Comparison of ENCODE assay signal across 28 cellular contexts in genomic region chr13:70995338-70995737, GRCh38.
"Had no signal": no experiment of that assay in that cellular context is flagged by ENCODE, and none has a peak within 500 bp of the region (broad histone marks: within the 10 kb centered on the region; RNA-seq: fewer than 3 reads in every experiment).

No MANE protein-coding gene starts in this region.

- H3K4me2 ChIP-seq: hepatocyte had no signal

- H3K4me3 Mint-ChIP-seq: dendritic cell treated with granulocyte-macrophage colony-stimulating factor and Interleukin-4, amounts not matched to agents 40 ng/mL and 50 ng/mL, for 4 days; endodermal cell; memory B cell; mesothelial cell of epicardium; naive B cell; natural killer cell treated with Interleukin-12 subunit alpha and Interleukin-12 subunit beta and Interleukin-15 and Interleukin-18, amount 100 ng/mL, for 72 hours; neural crest cell; stimulated activated effector memory CD8-positive, alpha-beta T cell treated with anti-CD3 and anti-CD28 coated beads, Interleukin-12 subunit alpha, Interleukin-12 subunit beta, amount 100 ng/mL, for 72 hours had no signal

- H3K36me3 Mint-ChIP-seq: memory B cell; mesothelial cell of epicardium; naive B cell; natural killer cell treated with Interleukin-12 subunit alpha and Interleukin-12 subunit beta and Interleukin-15 and Interleukin-18, amount 100 ng/mL, for 72 hours; stimulated activated effector memory CD8-positive, alpha-beta T cell treated with anti-CD3 and anti-CD28 coated beads, Interleukin-12 subunit alpha, Interleukin-12 subunit beta, amount 100 ng/mL, for 72 hours had no signal

- H3K9ac ChIP-seq: parathyroid adenoma had no signal

- H3K4me1 Mint-ChIP-seq: memory B cell; naive B cell; neural crest cell; stimulated activated effector memory CD8-positive, alpha-beta T cell treated with anti-CD3 and anti-CD28 coated beads, Interleukin-12 subunit alpha, Interleukin-12 subunit beta, amount 100 ng/mL, for 72 hours had no signal

- H3K27ac ChIP-seq: epithelial cell of prostate, gastrocnemius medialis, heart left ventricle, hepatocyte, parathyroid adenoma, right lobe of liver, stomach, thyroid gland, vagina had no signal

- H3K79me2 ChIP-seq: hepatocyte, parathyroid adenoma had no signal

- H3K9me3 Mint-ChIP-seq: dendritic cell treated with granulocyte-macrophage colony-stimulating factor and Interleukin-4, amounts not matched to agents 40 ng/mL and 50 ng/mL, for 4 days; endodermal cell; mesothelial cell of epicardium; neural crest cell had no signal

- H3K9me3 ChIP-seq: gastrocnemius medialis, heart left ventricle, mucosa of descending colon, right lobe of liver, stomach, thyroid gland, vagina had no signal

- H3K4me1 ChIP-seq: gastrocnemius medialis, heart left ventricle, parathyroid adenoma, right lobe of liver, stomach, thyroid gland, vagina had no signal

- FAIRE-seq: small intestine had no signal

- H2AFZ ChIP-seq: hepatocyte, parathyroid adenoma had no signal

- DNase-seq: effector CD8-positive, alpha-beta T cell; endodermal cell; foreskin fibroblast; gastrocnemius medialis; heart left ventricle; kidney; mucosa of descending colon; naive B cell; right lobe of liver; small intestine; stimulated activated CD4-positive, alpha-beta T cell treated with anti-CD3 and anti-CD28 coated beads, Interleukin-12 subunit alpha, Interleukin-12 subunit beta, amount 100 ng/mL, for 4 hours; stimulated activated CD4-positive, alpha-beta T cell treated with anti-CD3 and anti-CD28 coated beads, Interleukin-1b, Interleukin-23, amount 100 ng/mL, for 48 hours; stimulated activated CD4-positive, alpha-beta T cell treated with anti-CD3 and anti-CD28 coated beads, Interleukin-4, amount 100 ng/mL, for 24 hours; stimulated activated naive CD4-positive, alpha-beta T cell treated with Interleukin-2 at 50 U/mL for 16 hours; stomach; thyroid gland had no signal

- H3K27ac Mint-ChIP-seq: dendritic cell treated with granulocyte-macrophage colony-stimulating factor and Interleukin-4, amounts not matched to agents 40 ng/mL and 50 ng/mL, for 4 days; endodermal cell; memory B cell; mesothelial cell of epicardium; natural killer cell treated with Interleukin-12 subunit alpha and Interleukin-12 subunit beta and Interleukin-15 and Interleukin-18, amount 100 ng/mL, for 72 hours; progenitor cell of endocrine pancreas; stimulated activated effector memory CD8-positive, alpha-beta T cell treated with anti-CD3 and anti-CD28 coated beads, Interleukin-12 subunit alpha, Interleukin-12 subunit beta, amount 100 ng/mL, for 72 hours had no signal

- H3K27me3 Mint-ChIP-seq: dendritic cell treated with granulocyte-macrophage colony-stimulating factor and Interleukin-4, amounts not matched to agents 40 ng/mL and 50 ng/mL, for 4 days; memory B cell; naive B cell; natural killer cell treated with Interleukin-12 subunit alpha and Interleukin-12 subunit beta and Interleukin-15 and Interleukin-18, amount 100 ng/mL, for 72 hours; progenitor cell of endocrine pancreas had no signal

- H3K27me3 ChIP-seq: gastrocnemius medialis, heart left ventricle, hepatocyte, right lobe of liver, stomach, thyroid gland, vagina had no signal

- H3K4me3 ChIP-seq: gastrocnemius medialis, heart left ventricle, hepatocyte, lung, mucosa of descending colon, right lobe of liver, stomach, thyroid gland, vagina had no signal

- H3K36me3 ChIP-seq: gastrocnemius medialis, heart left ventricle, right lobe of liver, stomach, thyroid gland, vagina had no signal
